In the genomic region with DNA sequence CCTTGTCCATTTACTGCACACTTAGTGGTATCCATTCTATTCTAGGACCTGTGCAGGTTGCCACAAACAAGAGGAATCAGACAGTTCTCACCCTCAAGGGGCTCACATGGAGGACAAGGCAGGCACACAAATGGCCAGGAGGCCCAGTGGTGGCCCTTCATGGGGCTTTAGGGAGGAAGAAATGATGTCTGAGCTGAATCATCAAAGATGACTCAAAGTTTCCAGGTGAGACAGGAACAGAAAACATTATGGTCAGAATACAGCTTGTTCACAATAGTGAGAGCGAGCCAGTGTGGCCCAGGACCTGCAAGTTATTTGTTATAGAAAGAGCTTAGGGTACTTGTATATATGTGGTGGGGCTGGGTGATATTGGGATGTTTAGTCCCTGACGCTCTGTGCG, we compare ENCODE assay signal across 11 cellular contexts. TPM values are rescaled to one million over a fixed set of nuclear protein-coding genes. Genes with fewer than 3 reads are reported as not detected.
DNase-seq lines count a peak whose midpoint lies in the region; ATAC-seq, FAIRE-seq and TF ChIP-seq lines count a peak whose summit lies in the region.
"Had no signal": no experiment of that assay in that cellular context is flagged by ENCODE, and none has a peak within 500 bp of the region (broad histone marks: within the 10 kb centered on the region; RNA-seq: fewer than 3 reads in every experiment).

No MANE protein-coding gene starts in this region.

- no peak for TF ChIP-seq POLR2A in H54 (IDR thresholded peaks at IDR 0.05; ENCODE audit: low read depth, low read length)

- ATAC-seq in HG02885 (IDR thresholded peaks at IDR 0.05; ENCODE audit: poor library complexity, unreplicated experiment) (peak; percentile 68), GM21390 (IDR thresholded peaks at IDR 0.05; ENCODE audit: unreplicated experiment) (no peak)

- peak; percentile 39 for DNase-seq in NK-92 treated with Interleukin-12 subunit alpha and Interleukin-12 subunit beta, amount 100 ng/mL, for 24 hours (lab: John Stamatoyannopoulos, UW)
- DNase-seq in NK-92 (lab: John Stamatoyannopoulos, UW; ENCODE audit: unreplicated experiment) (no peak), renal cortical epithelial cell (ENCODE audit: low read depth) (peak; percentile 59), H54 (ENCODE audit: insufficient read length, low spot score) (no peak), RCC 7860 (ENCODE audit: low spot score) (no peak)
- DNase-seq in activated CD8-positive, alpha-beta memory T cell treated with anti-CD3 and anti-CD28 coated beads, Interleukin-2, amount 50 U/mL, for 48 hours, result peak; percentile 66
- DNase-seq: activated effector memory CD4-positive, alpha-beta T cell treated with anti-CD3 and anti-CD28 coated beads, Interleukin-2, amount 50 U/mL, for 16 hours had no signal

- FAIRE-seq in H54 (lab: Jason Lieb, UNC) (no peak), RCC 7860 (lab: Jason Lieb, UNC) (no peak)
- FAIRE-seq: A204.1 had no signal

RNA-seq across cellular contexts. Expression of a gene that starts 26.4 kb away (rescaled TPM):
- not detected in 2 replicates for total RNA-seq in renal cortical epithelial cell
- total RNA-seq: osteoblast had no signal

RNA-seq across cellular contexts. Expression of a gene that starts 38.8 kb away (rescaled TPM):
- total RNA-seq in renal cortical epithelial cell, result 20.5 and 20.9 TPM in 2 replicates

RNA-seq across cellular contexts. Expression of a gene that starts 57.2 kb away (rescaled TPM):
- 23.7 and 26.9 TPM in 2 replicates for total RNA-seq in renal cortical epithelial cell

Comparison
In these comparisons a context has a peak if more than half of its experiments do, and no peak if none do; other contexts are left out.
1. DNase-seq: peak in NK-92 treated with Interleukin-12 subunit alpha and Interleukin-12 subunit beta, amount 100 ng/mL, for 24 hours (single experiment), activated CD8-positive, alpha-beta memory T cell treated with anti-CD3 and anti-CD28 coated beads, Interleukin-2, amount 50 U/mL, for 48 hours (single experiment) and renal cortical epithelial cell (single experiment); none in NK-92 (single experiment), H54 (single experiment) and RCC 7860 (single experiment).